8 cellular contexts compared by ENCODE assay signal in genomic region chr17:49968380-49969133, GRCh38. TPM values are rescaled to one million over a fixed set of nuclear protein-coding genes. Genes with fewer than 3 reads are reported as not detected.
DNase-seq lines count a peak whose midpoint lies in the region; FAIRE-seq and TF ChIP-seq lines count a peak whose summit lies in the region.

No MANE protein-coding gene starts in this region.

- DNase-seq in COLO668 (lab: John Stamatoyannopoulos, UW; ENCODE audit: unreplicated experiment) (peak; percentile 28), H54 (ENCODE audit: insufficient read length, low spot score) (peak; percentile 97), NCI-H510A (lab: John Stamatoyannopoulos, UW) (peak; percentile 25), ecto neural progenitor cell (ENCODE audit: low spot score) (peak; percentile 93), mucosa of gallbladder (ENCODE audit: low spot score) (peak; percentile 38), cerebellum (ENCODE audit: low spot score) (no peak)
- DNase-seq in activated CD4-positive, alpha-beta T cell treated with anti-CD3 and anti-CD28 coated beads, Interleukin-2, amount 50 U/mL, for 24 hours (ENCODE audit: low read depth in 1 of 2, low spot score in 1 of 2): peak; percentile 48 to 57
- peak; percentile 26 to 28 for DNase-seq in stimulated activated CD8-positive, alpha-beta memory T cell treated with anti-CD3 and anti-CD28 coated beads, Interleukin-7, amount 100 ng/mL, for 1 hour (ENCODE audit: low read depth in 2 of 2)

- no peak for FAIRE-seq in H54 (lab: Jason Lieb, UNC)

- 0 out of 2 replicates have a peak, but pooled peaks have one; percentile 25 for TF ChIP-seq POLR2A in H54 (IDR thresholded peaks at IDR 0.05; ENCODE audit: low read depth, low read length)

RNA-seq across cellular contexts. Expression of gene DLX4, which starts 0.4 kb away (rescaled TPM):
- total RNA-seq in mucosa of gallbladder: not detected
- total RNA-seq in cerebellum: not detected

RNA-seq across cellular contexts. Expression of gene DLX3, which starts 26.5 kb away (rescaled TPM):
- total RNA-seq in mucosa of gallbladder (0.26 TPM), cerebellum (0.18 TPM)
